ENCODE assay signal across 1 cellular context in genomic region chr9:96436456-96437126, GRCh38.
TF ChIP-seq lines count a peak whose summit lies in the region.

No MANE protein-coding gene starts in this region.

TF ChIP-seq in HepG2, 621 proteins besides CTCF, POLR2A, EP300 and RAD21 (continued from another document and continues in another):
- TF ChIP-seq ZNF513 (CRISPR knock-in tag; conservative IDR thresholded peaks at IDR 0.05), result no peak
- no peak for TF ChIP-seq ZNF318 (CRISPR knock-in tag; IDR thresholded peaks at IDR 0.05)
- TF ChIP-seq SSRP1 (CRISPR knock-in tag; IDR thresholded peaks at IDR 0.05), result no peak
- TF ChIP-seq MTF1 (CRISPR knock-in tag; IDR thresholded peaks at IDR 0.05), result 0 out of 2 replicates have a peak, but pooled peaks have one; percentile 33
- TF ChIP-seq FOXA3 (CRISPR knock-in tag; IDR thresholded peaks at IDR 0.05), result peak; percentile 57
- TF ChIP-seq TFDP2 (CRISPR knock-in tag; IDR thresholded peaks at IDR 0.05), result peak; percentile 71
- TF ChIP-seq ZNF326 (CRISPR knock-in tag; IDR thresholded peaks at IDR 0.05; ENCODE audit: borderline replicate concordance), result no peak
- peak; percentile 52; the same call in 1 of the 2 replicates for TF ChIP-seq ZNF274 (CRISPR knock-in tag; IDR thresholded peaks at IDR 0.05)
- no peak for TF ChIP-seq ZNF296 (CRISPR knock-in tag; conservative IDR thresholded peaks at IDR 0.05)
- TF ChIP-seq HOXD1 (CRISPR knock-in tag; IDR thresholded peaks at IDR 0.05), result 0 out of 2 replicates have a peak, but pooled peaks have one; percentile 52
- no peak for TF ChIP-seq TOPORS (CRISPR knock-in tag; IDR thresholded peaks at IDR 0.05)
- 0 out of 2 replicates have a peak, but pooled peaks have one; percentile 32 for TF ChIP-seq STAT5B (CRISPR knock-in tag; IDR thresholded peaks at IDR 0.05)
- TF ChIP-seq, protein P1, sequence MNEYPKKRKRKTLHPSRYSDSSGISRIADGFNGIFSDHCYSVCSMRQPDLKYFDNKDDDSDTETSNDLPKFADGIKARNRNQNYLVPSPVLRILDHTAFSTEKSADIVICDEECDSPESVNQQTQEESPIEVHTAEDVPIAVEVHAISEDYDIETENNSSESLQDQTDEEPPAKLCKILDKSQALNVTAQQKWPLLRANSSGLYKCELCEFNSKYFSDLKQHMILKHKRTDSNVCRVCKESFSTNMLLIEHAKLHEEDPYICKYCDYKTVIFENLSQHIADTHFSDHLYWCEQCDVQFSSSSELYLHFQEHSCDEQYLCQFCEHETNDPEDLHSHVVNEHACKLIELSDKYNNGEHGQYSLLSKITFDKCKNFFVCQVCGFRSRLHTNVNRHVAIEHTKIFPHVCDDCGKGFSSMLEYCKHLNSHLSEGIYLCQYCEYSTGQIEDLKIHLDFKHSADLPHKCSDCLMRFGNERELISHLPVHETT (CRISPR knock-in tag; conservative IDR thresholded peaks at IDR 0.05), result 0 out of 2 replicates have a peak, but pooled peaks have one; percentile 33
- TF ChIP-seq RBM22 (optimal IDR thresholded peaks at IDR 0.05; ENCODE audit: low read length), result no peak
- peak; percentile 72; the same call in 1 of the 2 replicates for TF ChIP-seq TGIF2 (CRISPR knock-in tag; IDR thresholded peaks at IDR 0.05)
- 0 out of 2 replicates have a peak, but pooled peaks have one; percentile 10 for TF ChIP-seq ZNF512 (CRISPR knock-in tag; IDR thresholded peaks at IDR 0.05)
- TF ChIP-seq POLR2AphosphoS2 (IDR thresholded peaks at IDR 0.05; ENCODE audit: low read depth, low read length), result no peak
- peak; percentile 80 for TF ChIP-seq ZSCAN29 (CRISPR knock-in tag; conservative IDR thresholded peaks at IDR 0.05)
- TF ChIP-seq DNMT3B (CRISPR knock-in tag; conservative IDR thresholded peaks at IDR 0.05), result no peak; the same call in 1 of the 2 replicates
- TF ChIP-seq KAT2B (IDR thresholded peaks at IDR 0.05; ENCODE audit: borderline replicate concordance, low read depth, low read length), result no peak
- no peak for TF ChIP-seq ZKSCAN5 (CRISPR knock-in tag; IDR thresholded peaks at IDR 0.05)
- TF ChIP-seq ZNF563 (CRISPR knock-in tag; IDR thresholded peaks at IDR 0.05), result peak; percentile 92; the same call in 1 of the 2 replicates
- TF ChIP-seq, protein P2, sequence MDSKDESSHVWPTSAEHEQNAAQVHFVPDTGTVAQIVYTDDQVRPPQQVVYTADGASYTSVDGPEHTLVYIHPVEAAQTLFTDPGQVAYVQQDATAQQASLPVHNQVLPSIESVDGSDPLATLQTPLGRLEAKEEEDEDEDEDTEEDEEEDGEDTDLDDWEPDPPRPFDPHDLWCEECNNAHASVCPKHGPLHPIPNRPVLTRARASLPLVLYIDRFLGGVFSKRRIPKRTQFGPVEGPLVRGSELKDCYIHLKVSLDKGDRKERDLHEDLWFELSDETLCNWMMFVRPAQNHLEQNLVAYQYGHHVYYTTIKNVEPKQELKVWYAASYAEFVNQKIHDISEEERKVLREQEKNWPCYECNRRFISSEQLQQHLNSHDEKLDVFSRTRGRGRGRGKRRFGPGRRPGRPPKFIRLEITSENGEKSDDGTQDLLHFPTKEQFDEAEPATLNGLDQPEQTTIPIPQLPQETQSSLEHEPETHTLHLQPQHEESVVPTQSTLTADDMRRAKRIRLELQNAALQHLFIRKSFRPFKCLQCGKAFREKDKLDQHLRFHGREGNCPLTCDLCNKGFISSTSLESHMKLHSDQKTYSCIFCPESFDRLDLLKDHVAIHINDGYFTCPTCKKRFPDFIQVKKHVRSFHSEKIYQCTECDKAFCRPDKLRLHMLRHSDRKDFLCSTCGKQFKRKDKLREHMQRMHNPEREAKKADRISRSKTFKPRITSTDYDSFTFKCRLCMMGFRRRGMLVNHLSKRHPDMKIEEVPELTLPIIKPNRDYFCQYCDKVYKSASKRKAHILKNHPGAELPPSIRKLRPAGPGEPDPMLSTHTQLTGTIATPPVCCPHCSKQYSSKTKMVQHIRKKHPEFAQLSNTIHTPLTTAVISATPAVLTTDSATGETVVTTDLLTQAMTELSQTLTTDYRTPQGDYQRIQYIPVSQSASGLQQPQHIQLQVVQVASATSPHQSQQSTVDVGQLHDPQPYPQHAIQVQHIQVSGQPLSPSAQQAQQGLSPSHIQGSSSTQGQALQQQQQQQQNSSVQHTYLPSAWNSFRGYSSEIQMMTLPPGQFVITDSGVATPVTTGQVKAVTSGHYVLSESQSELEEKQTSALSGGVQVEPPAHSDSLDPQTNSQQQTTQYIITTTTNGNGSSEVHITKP (CRISPR knock-in tag; IDR thresholded peaks at IDR 0.05; ENCODE audit: low read depth), result no peak
- no peak for TF ChIP-seq SMARCE1 (IDR thresholded peaks at IDR 0.05; ENCODE audit: borderline replicate concordance)
- peak; percentile 54; the same call in 1 of the 2 replicates for TF ChIP-seq ZBTB3 (CRISPR knock-in tag; IDR thresholded peaks at IDR 0.05; ENCODE audit: borderline replicate concordance, low read depth)
- TF ChIP-seq HNF1B (CRISPR knock-in tag; IDR thresholded peaks at IDR 0.05), result peak; percentile 91
- peak; percentile 44; the same call in 1 of the 2 replicates for TF ChIP-seq GFI1 (CRISPR knock-in tag; IDR thresholded peaks at IDR 0.05; ENCODE audit: borderline replicate concordance)
- TF ChIP-seq KDM4B (CRISPR knock-in tag; IDR thresholded peaks at IDR 0.05), result 0 out of 2 replicates have a peak, but pooled peaks have one; percentile 56
- 0 out of 2 replicates have a peak, but pooled peaks have one; percentile 35 for TF ChIP-seq ZNF652 (CRISPR knock-in tag; IDR thresholded peaks at IDR 0.05; ENCODE audit: borderline replicate concordance, low read depth)
- peak; percentile 83 for TF ChIP-seq ZNF644 (CRISPR knock-in tag; IDR thresholded peaks at IDR 0.05; ENCODE audit: low read depth)
- no peak for TF ChIP-seq ZSCAN30 (CRISPR knock-in tag; IDR thresholded peaks at IDR 0.05)
- TF ChIP-seq ETS1 (CRISPR knock-in tag; IDR thresholded peaks at IDR 0.05), result peak; percentile 66; the same call in 1 of the 2 replicates
- no peak for TF ChIP-seq ZNF101 (CRISPR knock-in tag; IDR thresholded peaks at IDR 0.05; ENCODE audit: borderline replicate concordance, low read depth)
- TF ChIP-seq ZNF251 (CRISPR knock-in tag; IDR thresholded peaks at IDR 0.05), result peak; percentile 73; the same call in 1 of the 2 replicates
- no peak for TF ChIP-seq NBN (conservative IDR thresholded peaks at IDR 0.05)
- no peak for TF ChIP-seq TP53 (CRISPR knock-in tag; conservative IDR thresholded peaks at IDR 0.05)
- no peak for TF ChIP-seq MAF1 (CRISPR knock-in tag; IDR thresholded peaks at IDR 0.05; ENCODE audit: borderline replicate concordance)
- peak; percentile 69 for TF ChIP-seq TCF7 (IDR thresholded peaks at IDR 0.05; ENCODE audit: low read depth)
- no peak for TF ChIP-seq TBX3 (IDR thresholded peaks at IDR 0.05; ENCODE audit: borderline replicate concordance)
- TF ChIP-seq ERF (CRISPR knock-in tag; IDR thresholded peaks at IDR 0.05), result peak; percentile 92
- no peak for TF ChIP-seq HNRNPL (IDR thresholded peaks at IDR 0.05; ENCODE audit: low read depth, low read length)
- TF ChIP-seq NCOA5 (CRISPR knock-in tag; IDR thresholded peaks at IDR 0.05), result no peak
